Comparison of ENCODE assay signal across 1 cellular context in genomic region chr14:82113710-82114109, GRCh38.
TF ChIP-seq lines count a peak whose summit lies in the region.

No MANE protein-coding gene starts in this region.

TF ChIP-seq in WTC11, 78 proteins besides CTCF, POLR2A, EP300 and RAD21 (continued from another document):
- TF ChIP-seq JAZF1 (CRISPR knock-in tag; IDR thresholded peaks at IDR 0.05) = no peak
- TF ChIP-seq, protein P1, sequence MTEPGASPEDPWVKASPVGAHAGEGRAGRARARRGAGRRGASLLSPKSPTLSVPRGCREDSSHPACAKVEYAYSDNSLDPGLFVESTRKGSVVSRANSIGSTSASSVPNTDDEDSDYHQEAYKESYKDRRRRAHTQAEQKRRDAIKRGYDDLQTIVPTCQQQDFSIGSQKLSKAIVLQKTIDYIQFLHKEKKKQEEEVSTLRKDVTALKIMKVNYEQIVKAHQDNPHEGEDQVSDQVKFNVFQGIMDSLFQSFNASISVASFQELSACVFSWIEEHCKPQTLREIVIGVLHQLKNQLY (CRISPR knock-in tag; IDR thresholded peaks at IDR 0.05) = no peak
- no peak for TF ChIP-seq ZNF138 (CRISPR knock-in tag; conservative IDR thresholded peaks at IDR 0.05)
- no peak for TF ChIP-seq HMGA2 (CRISPR knock-in tag; IDR thresholded peaks at IDR 0.05)
- TF ChIP-seq NFE2L1 (CRISPR knock-in tag; IDR thresholded peaks at IDR 0.05) = no peak
- TF ChIP-seq E2F5 (CRISPR knock-in tag; IDR thresholded peaks at IDR 0.05) = no peak
- TF ChIP-seq, protein P2, sequence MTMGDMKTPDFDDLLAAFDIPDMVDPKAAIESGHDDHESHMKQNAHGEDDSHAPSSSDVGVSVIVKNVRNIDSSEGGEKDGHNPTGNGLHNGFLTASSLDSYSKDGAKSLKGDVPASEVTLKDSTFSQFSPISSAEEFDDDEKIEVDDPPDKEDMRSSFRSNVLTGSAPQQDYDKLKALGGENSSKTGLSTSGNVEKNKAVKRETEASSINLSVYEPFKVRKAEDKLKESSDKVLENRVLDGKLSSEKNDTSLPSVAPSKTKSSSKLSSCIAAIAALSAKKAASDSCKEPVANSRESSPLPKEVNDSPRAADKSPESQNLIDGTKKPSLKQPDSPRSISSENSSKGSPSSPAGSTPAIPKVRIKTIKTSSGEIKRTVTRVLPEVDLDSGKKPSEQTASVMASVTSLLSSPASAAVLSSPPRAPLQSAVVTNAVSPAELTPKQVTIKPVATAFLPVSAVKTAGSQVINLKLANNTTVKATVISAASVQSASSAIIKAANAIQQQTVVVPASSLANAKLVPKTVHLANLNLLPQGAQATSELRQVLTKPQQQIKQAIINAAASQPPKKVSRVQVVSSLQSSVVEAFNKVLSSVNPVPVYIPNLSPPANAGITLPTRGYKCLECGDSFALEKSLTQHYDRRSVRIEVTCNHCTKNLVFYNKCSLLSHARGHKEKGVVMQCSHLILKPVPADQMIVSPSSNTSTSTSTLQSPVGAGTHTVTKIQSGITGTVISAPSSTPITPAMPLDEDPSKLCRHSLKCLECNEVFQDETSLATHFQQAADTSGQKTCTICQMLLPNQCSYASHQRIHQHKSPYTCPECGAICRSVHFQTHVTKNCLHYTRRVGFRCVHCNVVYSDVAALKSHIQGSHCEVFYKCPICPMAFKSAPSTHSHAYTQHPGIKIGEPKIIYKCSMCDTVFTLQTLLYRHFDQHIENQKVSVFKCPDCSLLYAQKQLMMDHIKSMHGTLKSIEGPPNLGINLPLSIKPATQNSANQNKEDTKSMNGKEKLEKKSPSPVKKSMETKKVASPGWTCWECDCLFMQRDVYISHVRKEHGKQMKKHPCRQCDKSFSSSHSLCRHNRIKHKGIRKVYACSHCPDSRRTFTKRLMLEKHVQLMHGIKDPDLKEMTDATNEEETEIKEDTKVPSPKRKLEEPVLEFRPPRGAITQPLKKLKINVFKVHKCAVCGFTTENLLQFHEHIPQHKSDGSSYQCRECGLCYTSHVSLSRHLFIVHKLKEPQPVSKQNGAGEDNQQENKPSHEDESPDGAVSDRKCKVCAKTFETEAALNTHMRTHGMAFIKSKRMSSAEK (CRISPR knock-in tag; IDR thresholded peaks at IDR 0.05; ENCODE audit: borderline replicate concordance) = no peak
- TF ChIP-seq, protein P3, sequence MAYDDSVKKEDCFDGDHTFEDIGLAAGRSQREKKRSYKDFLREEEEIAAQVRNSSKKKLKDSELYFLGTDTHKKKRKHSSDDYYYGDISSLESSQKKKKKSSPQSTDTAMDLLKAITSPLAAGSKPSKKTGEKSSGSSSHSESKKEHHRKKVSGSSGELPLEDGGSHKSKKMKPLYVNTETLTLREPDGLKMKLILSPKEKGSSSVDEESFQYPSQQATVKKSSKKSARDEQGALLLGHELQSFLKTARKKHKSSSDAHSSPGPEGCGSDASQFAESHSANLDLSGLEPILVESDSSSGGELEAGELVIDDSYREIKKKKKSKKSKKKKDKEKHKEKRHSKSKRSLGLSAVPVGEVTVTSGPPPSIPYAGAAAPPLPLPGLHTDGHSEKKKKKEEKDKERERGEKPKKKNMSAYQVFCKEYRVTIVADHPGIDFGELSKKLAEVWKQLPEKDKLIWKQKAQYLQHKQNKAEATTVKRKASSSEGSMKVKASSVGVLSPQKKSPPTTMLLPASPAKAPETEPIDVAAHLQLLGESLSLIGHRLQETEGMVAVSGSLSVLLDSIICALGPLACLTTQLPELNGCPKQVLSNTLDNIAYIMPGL (CRISPR knock-in tag; IDR thresholded peaks at IDR 0.05) = no peak
- no peak for TF ChIP-seq IRF2 (CRISPR knock-in tag; IDR thresholded peaks at IDR 0.05; ENCODE audit: borderline replicate concordance, low read depth)
- no peak for TF ChIP-seq ZNF671 (CRISPR knock-in tag; IDR thresholded peaks at IDR 0.05)
